8 cellular contexts compared by ENCODE assay signal in the genomic region with DNA sequence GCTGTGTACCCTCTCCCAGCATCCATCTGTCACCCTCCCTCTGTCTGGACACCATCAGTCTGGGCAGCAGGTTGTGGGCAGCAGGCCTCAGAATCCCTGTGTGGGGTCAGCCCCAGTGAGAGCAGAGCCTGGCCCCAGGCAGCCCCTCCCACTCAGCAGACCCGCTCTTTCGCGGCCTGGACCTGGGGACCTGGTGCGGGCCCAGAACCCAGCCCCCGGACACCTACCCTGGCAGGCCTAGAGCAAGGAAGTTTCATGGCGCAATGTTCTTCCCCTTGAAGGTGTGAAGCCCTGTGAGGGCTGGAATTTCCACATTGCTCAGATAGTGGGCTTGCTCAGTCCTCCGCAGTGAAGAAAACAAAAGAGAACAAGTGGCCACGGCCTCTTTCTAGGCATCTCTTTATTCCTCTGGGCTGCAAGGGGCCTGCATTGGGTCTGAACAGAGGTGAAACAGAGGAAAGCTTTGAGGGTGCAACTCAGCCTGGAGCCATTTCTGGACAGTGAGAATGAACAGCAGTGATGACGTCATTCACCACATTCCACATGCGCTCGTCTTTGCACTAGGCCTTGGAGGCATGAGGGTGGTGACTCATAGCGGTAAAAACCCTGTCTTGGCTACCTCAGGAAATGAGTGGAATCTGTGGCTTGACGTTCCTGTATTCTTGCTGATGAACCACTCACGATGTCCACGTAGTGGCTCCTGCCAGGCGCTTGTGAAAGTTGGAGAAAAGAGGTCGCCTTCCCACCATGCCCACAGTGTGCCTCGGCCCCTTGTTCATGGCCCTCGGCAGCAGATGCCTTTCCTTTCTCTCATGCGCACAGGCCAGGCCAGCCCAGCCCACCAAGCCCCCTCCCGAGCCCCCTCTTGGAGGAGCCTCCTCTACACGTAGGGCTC.
DNase-seq lines count a peak whose midpoint lies in the region; ATAC-seq and TF ChIP-seq lines count a peak whose summit lies in the region.

No MANE protein-coding gene starts in this region.

- 0 out of 2 replicates have a peak, but pooled peaks have one; percentile 38 for TF ChIP-seq POLR2A in IMR-90 (IDR thresholded peaks at IDR 0.05; ENCODE audit: low read depth, low read length)

- H4K20me1 ChIP-seq in IMR-90 (ENCODE audit: insufficient read depth, low read length), result no peaks in the 10 kb centered on the region

- H3K18ac ChIP-seq in IMR-90 (ENCODE audit: low read depth, low read length) (peak overlapping the region; percentile 15), mesenchymal stem cell (ENCODE audit: low read depth in 1 of 2, low read length in 2 of 2) (peak overlapping the region; percentile 79 to 85)

- H3K27ac Mint-ChIP-seq in WTC11, result no peak overlapping the region

- H3K56ac ChIP-seq in IMR-90 (ENCODE audit: extremely low read depth, insufficient read depth, low read length), result no peak overlapping the region

- CTCF ChIA-PET in IMR-90 (lab: Yijun Ruan, JAX) (interaction anchor here (0.8 to 3.8 kb wide), 12 partner anchors 13 to 156 kb away, joined by 3 to 48 read pairs (median 5); a partner anchor contains a TSS), WTC11 (lab: Charles Lee) (interaction anchor here (0.6 to 3.1 kb wide), 31 partner anchors 9 to 338 kb away, joined by 3 to 25 read pairs (median 4); a partner anchor contains a TSS)

- H4K91ac ChIP-seq in IMR-90 (ENCODE audit: insufficient read depth, low read depth, low read length) (peak overlapping the region; percentile 94), mesenchymal stem cell (ENCODE audit: low read length) (peak overlapping the region; percentile 97)

- H3K23ac ChIP-seq in IMR-90 (ENCODE audit: low read depth, low read length), result peak overlapping the region; percentile 70
- no peak overlapping the region for H3K23ac ChIP-seq in mesenchymal stem cell (ENCODE audit: low read length in 2 of 2)

- TF ChIP-seq CTCF in AG09319 (IDR thresholded peaks at IDR 0.05; ENCODE audit: low read depth, low read length), result no peak
- no peak for TF ChIP-seq CTCF in IMR-90 (conservative IDR thresholded peaks at IDR 0.05; ENCODE audit: low read depth, low read length)
- TF ChIP-seq CTCF in VCaP (conservative IDR thresholded peaks at IDR 0.05), result no peak
- no peak for TF ChIP-seq CTCF in cardiac fibroblast (IDR thresholded peaks at IDR 0.05; ENCODE audit: low read depth, low read length)
- TF ChIP-seq CTCF in WTC11 (IDR thresholded peaks at IDR 0.05), result no peak

- peak overlapping the region; percentile 26 to 76 for H4K8ac ChIP-seq in IMR-90 (ENCODE audit: low read depth in 2 of 2, low read length in 2 of 2)
- H4K8ac ChIP-seq in mesenchymal stem cell (ENCODE audit: low read length), result peak overlapping the region; percentile 85

- peaks cover 19% of the 10 kb centered on the region for H3K4me1 ChIP-seq in IMR-90 (ENCODE audit: control insufficient read depth, insufficient read depth, low read length)
- H3K4me1 ChIP-seq in mesenchymal stem cell (ENCODE audit: control insufficient read depth, insufficient read depth, low read depth, low read length), result peaks cover 24% of the 10 kb centered on the region

- H3K27ac ChIP-seq in IMR-90 (ENCODE audit: insufficient read depth, low read length) (peak overlapping the region; percentile 58), VCaP (peak overlapping the region; percentile 77; the same call in 1 of the 2 replicates), mesenchymal stem cell (ENCODE audit: low read length, poor library complexity, severe bottlenecking) (peak overlapping the region; percentile 78)

- peak overlapping the region; percentile 90 for H2BK5ac ChIP-seq in IMR-90 (ENCODE audit: low read depth, low read length, poor library complexity, severe bottlenecking)
- peak overlapping the region; percentile 84 for H2BK5ac ChIP-seq in mesenchymal stem cell (ENCODE audit: low read depth, low read length, poor library complexity, severe bottlenecking)

- H2BK15ac ChIP-seq in IMR-90 (ENCODE audit: low read depth, low read length), result peak overlapping the region; percentile 80; the same call in 2 of the 3 replicates
- peak overlapping the region; percentile 90 for H2BK15ac ChIP-seq in mesenchymal stem cell (ENCODE audit: low read depth, poor library complexity, severe bottlenecking)

- no peaks in the 10 kb centered on the region; the same call in none of the 2 replicates for H3K9me1 ChIP-seq in IMR-90 (ENCODE audit: insufficient read depth, low read length)

- H2AFZ ChIP-seq in IMR-90 (replicated peaks; ENCODE audit: low read length, poor library complexity) (peak overlapping the region; percentile 74), mesenchymal stem cell (ENCODE audit: low read depth, low read length) (peak overlapping the region; percentile 64)

- dilution Hi-C loops in IMR-90 (cut with HindIII; ENCODE audit: low sequenced_read_pairs, unreplicated experiment), result no loop called here

- no peak; the same call in 1 of the 2 replicates for TF ChIP-seq RAD21 in IMR-90 (IDR thresholded peaks at IDR 0.05; ENCODE audit: low read length)

- H3K36me3 ChIP-seq in IMR-90 (ENCODE audit: control insufficient read depth, insufficient read depth, low read length), result no peaks in the 10 kb centered on the region
- H3K36me3 ChIP-seq in mesenchymal stem cell (ENCODE audit: control insufficient read depth in 1 of 2, insufficient read depth in 2 of 2, low read depth in 1 of 2, low read length in 2 of 2), result no peaks in the 10 kb centered on the region

- peaks cover 22% of the 10 kb centered on the region for H3K9me3 Mint-ChIP-seq in WTC11

- peak overlapping the region; percentile 95 for H2BK20ac ChIP-seq in IMR-90 (ENCODE audit: low read depth, low read length)

- peaks cover 12% of the 10 kb centered on the region for H3K4me1 Mint-ChIP-seq in WTC11

- H3K4me3 ChIP-seq in IMR-90 (ENCODE audit: insufficient read depth, low read depth, low read length), result no peak overlapping the region
- H3K4me3 ChIP-seq in cardiac fibroblast (replicated peaks in 1 of 2; ENCODE audit: low read depth in 2 of 2, low read length in 2 of 2), result no peak overlapping the region
- H3K4me3 ChIP-seq in mesenchymal stem cell (ENCODE audit: insufficient read depth in 1 of 2, low read depth in 1 of 2, low read length in 2 of 2), result no peak overlapping the region

- H3K79me1 ChIP-seq in IMR-90 (ENCODE audit: low read depth in 1 of 2, low read length in 2 of 2) (no peaks in the 10 kb centered on the region; a peak in 1 of 4 replicates), mesenchymal stem cell (replicated peaks; ENCODE audit: low read length, poor library complexity, severe bottlenecking) (no peaks in the 10 kb centered on the region)

- H3K9me3 ChIP-seq in IMR-90 (ENCODE audit: control insufficient read depth, insufficient read depth, low read length), result no peaks in the 10 kb centered on the region
- peaks cover 5% of the 10 kb centered on the region for H3K9me3 ChIP-seq in mesenchymal stem cell (ENCODE audit: control insufficient read depth, low read length)

- H2AK5ac ChIP-seq in IMR-90 (ENCODE audit: low read depth, low read length) (peak overlapping the region; percentile 93), mesenchymal stem cell (ENCODE audit: low read length, severe bottlenecking) (peak overlapping the region; percentile 76)

- DNase-seq in AG09319 (ENCODE audit: extremely low read depth, low read depth) (peak; percentile 96), IMR-90 (peak; percentile 100), cardiac fibroblast (ENCODE audit: low read depth in 2 of 2) (peak; percentile 98 to 100), mesenchymal stem cell (peak; percentile 99), WTC11 (ENCODE audit: low spot score) (no peak)
- DNase-seq in stimulated activated CD8-positive, alpha-beta memory T cell treated with anti-CD3 and anti-CD28 coated beads, Interleukin-7, amount 100 ng/mL, for 4 hours (ENCODE audit: low read depth in 2 of 2), result peak; percentile 30 to 53

- ATAC-seq in IMR-90 (ENCODE audit: low read depth) (peak; percentile 64), WTC11 (no peak), HG03139 (IDR thresholded peaks at IDR 0.05; ENCODE audit: unreplicated experiment) (no peak)

- peak overlapping the region; percentile 15 for H4K5ac ChIP-seq in IMR-90 (ENCODE audit: low read depth, low read length)

- intact Hi-C loops in IMR-90 (cut with micrococcal nuclease), result loop anchor here (1.0 kb wide), 5 partner anchors 26 to 293 kb away; no protein-coding TSS in a partner anchor

- H3K27me3 ChIP-seq in IMR-90 (ENCODE audit: control insufficient read depth, insufficient read depth, low read length) (no peaks in the 10 kb centered on the region), mesenchymal stem cell (ENCODE audit: control insufficient read depth in 1 of 2, insufficient read depth in 1 of 2, low read length in 2 of 2) (no peaks in the 10 kb centered on the region)

- H3K14ac ChIP-seq in IMR-90 (replicated peaks; ENCODE audit: low read depth, low read length) (peak overlapping the region; percentile 80), mesenchymal stem cell (ENCODE audit: low read length in 2 of 2) (peak overlapping the region in 1 of 2 experiments; percentile 41)

- H3K4me3 Mint-ChIP-seq in WTC11, result no peak overlapping the region

- H3K9ac ChIP-seq in IMR-90 (ENCODE audit: low read depth, low read length) (no peak overlapping the region), mesenchymal stem cell (ENCODE audit: low read length) (peak overlapping the region; percentile 89)

- peak overlapping the region; percentile 90 for H2BK120ac ChIP-seq in IMR-90 (ENCODE audit: low read depth, low read length)
- peak overlapping the region; percentile 66 for H2BK120ac ChIP-seq in mesenchymal stem cell (ENCODE audit: low read depth, low read length)

- peaks cover 56% of the 10 kb centered on the region for H3K27me3 Mint-ChIP-seq in WTC11 (ENCODE audit: low read depth)

- peaks cover 13% of the 10 kb centered on the region for H3K36me3 Mint-ChIP-seq in WTC11

- H3K4me2 ChIP-seq in IMR-90 (ENCODE audit: low read depth, low read length), result no peak overlapping the region
- no peak overlapping the region for H3K4me2 ChIP-seq in mesenchymal stem cell (ENCODE audit: low read length, poor library complexity, severe bottlenecking)

- H2BK12ac ChIP-seq in mesenchymal stem cell (ENCODE audit: low read length in 2 of 2), result peak overlapping the region; percentile 92 to 93

- no TSS peak for BruUV-seq in IMR-90 (replicated peaks; lab: Mats Ljungman, UMichigan)

- 56% methylated on average over 2 of the region's 22 CpGs; no CpG with 5 or more reads in 1 of the 2 experiments for WGBS in IMR-90 (ENCODE audit: extremely low coverage in 2 of 2, insufficient read length in 1 of 2), 2 experiments
- WGBS in mesenchymal stem cell, result 42% methylated on average over 18 of the region's 22 CpGs

- H3K4ac ChIP-seq in IMR-90 (ENCODE audit: low read depth, low read length) (peak overlapping the region; percentile 96), mesenchymal stem cell (ENCODE audit: low read depth in 1 of 2, low read length in 2 of 2) (peak overlapping the region in 1 of 2 experiments; percentile 88)

- H2AK9ac ChIP-seq in IMR-90 (replicated peaks; ENCODE audit: low read depth, low read length, poor library complexity), result peak overlapping the region; percentile 79

- in situ Hi-C loops in IMR-90 (cut with MboI; ENCODE audit: low sequenced_read_pairs), result loop anchor here (10.0 kb wide), 1 partner anchor 158 kb away; no protein-coding TSS in a partner anchor

- POLR2A ChIA-PET in IMR-90 (lab: Charles Lee; ENCODE audit: unreplicated experiment), result interaction anchor here (0.6 kb wide), 1 partner anchor 25 kb away, joined by 5 read pairs; no protein-coding TSS in a partner anchor
- POLR2A ChIA-PET in WTC11 (lab: Charles Lee), result no interaction called here

TF ChIP-seq in WTC11, 78 proteins besides CTCF, POLR2A, EP300 and RAD21 (continues in another document):
- TF ChIP-seq RORB (CRISPR knock-in tag; IDR thresholded peaks at IDR 0.05), result no peak
